Comparison of ENCODE assay signal across 22 cellular contexts in genomic region chr1:241844593-241844992, GRCh38.
"Had no signal": no experiment of that assay in that cellular context is flagged by ENCODE, and none has a peak within 500 bp of the region (broad histone marks: within the 10 kb centered on the region; RNA-seq: fewer than 3 reads in every experiment).

No MANE protein-coding gene starts in this region.

- ATAC-seq: activated CD8-positive, alpha-beta T cell treated with anti-CD3 and anti-CD28 coated beads, Interleukin-2, amount 10 ng/mL, durations not matched to agents 7 days and 5 days; activated naive CD8-positive, alpha-beta T cell treated with anti-CD3 and anti-CD28 coated beads, Interleukin-2, amount 50 U/mL, for 24 hours; body of pancreas; heart right ventricle; lower lobe of right lung; mucosa of descending colon; pancreas; psoas muscle; right cardiac atrium; stimulated activated naive CD8-positive, alpha-beta T cell treated with anti-CD3 and anti-CD28 coated beads, Interleukin-15, Interleukin-2, amounts not matched to agents 100 U/mL and 50 U/mL, for 24 hours had no signal

- DNase-seq: activated CD4-positive, alpha-beta T cell treated with anti-CD3 and anti-CD28 coated beads for 1 hour; activated CD4-positive, alpha-beta T cell treated with anti-CD3 and anti-CD28 coated beads, Interleukin-2, amount 50 U/mL, for 1 hour; activated gamma-delta T cell; activated naive CD4-positive, alpha-beta T cell treated with anti-CD3 and anti-CD28 coated beads, Interleukin-2, amount 50 U/mL, for 16 hours; activated naive CD8-positive, alpha-beta T cell treated with anti-CD3 and anti-CD28 coated beads, Interleukin-2, amount 50 U/mL, for 24 hours; anterior cingulate cortex; body of pancreas; heart right ventricle; islet precursor cell; lower lobe of right lung; mucosa of descending colon; nephron progenitor cell; pancreas; psoas muscle; right cardiac atrium; stimulated activated CD4-positive, alpha-beta T cell treated with anti-CD3 and anti-CD28 coated beads, Interleukin-12 subunit alpha, Interleukin-12 subunit beta, amount 100 ng/mL, for 4 hours; stimulated activated CD4-positive, alpha-beta T cell treated with anti-CD3 and anti-CD28 coated beads, Interleukin-4, amount 100 ng/mL, for 4 hours; stimulated activated naive CD8-positive, alpha-beta T cell treated with anti-CD3 and anti-CD28 coated beads, Interleukin-15, Interleukin-2, amounts not matched to agents 100 U/mL and 50 U/mL, for 24 hours; substantia nigra; tibial artery; uterus had no signal
